In genomic region chr16:25950586-25951201, GRCh38 we compare ENCODE assay signal across 1 cellular context.
TF ChIP-seq lines count a peak whose summit lies in the region.

No MANE protein-coding gene starts in this region.

TF ChIP-seq in WTC11, 78 proteins besides CTCF, POLR2A, EP300 and RAD21 (continued from another document):
- no peak for TF ChIP-seq ESRRA (CRISPR knock-in tag; IDR thresholded peaks at IDR 0.05; ENCODE audit: borderline replicate concordance)
- no peak for TF ChIP-seq KAT7 (CRISPR knock-in tag; IDR thresholded peaks at IDR 0.05; ENCODE audit: borderline replicate concordance)
- TF ChIP-seq ZNF232 (CRISPR knock-in tag; IDR thresholded peaks at IDR 0.05): 0 out of 2 replicates have a peak, but pooled peaks have one; percentile 13
- 0 out of 2 replicates have a peak, but pooled peaks have one; percentile 70 for TF ChIP-seq MXD4 (CRISPR knock-in tag; IDR thresholded peaks at IDR 0.05; ENCODE audit: borderline replicate concordance)
- TF ChIP-seq TEAD1 (CRISPR knock-in tag; IDR thresholded peaks at IDR 0.05): peak; percentile 21
- TF ChIP-seq, protein P1, sequence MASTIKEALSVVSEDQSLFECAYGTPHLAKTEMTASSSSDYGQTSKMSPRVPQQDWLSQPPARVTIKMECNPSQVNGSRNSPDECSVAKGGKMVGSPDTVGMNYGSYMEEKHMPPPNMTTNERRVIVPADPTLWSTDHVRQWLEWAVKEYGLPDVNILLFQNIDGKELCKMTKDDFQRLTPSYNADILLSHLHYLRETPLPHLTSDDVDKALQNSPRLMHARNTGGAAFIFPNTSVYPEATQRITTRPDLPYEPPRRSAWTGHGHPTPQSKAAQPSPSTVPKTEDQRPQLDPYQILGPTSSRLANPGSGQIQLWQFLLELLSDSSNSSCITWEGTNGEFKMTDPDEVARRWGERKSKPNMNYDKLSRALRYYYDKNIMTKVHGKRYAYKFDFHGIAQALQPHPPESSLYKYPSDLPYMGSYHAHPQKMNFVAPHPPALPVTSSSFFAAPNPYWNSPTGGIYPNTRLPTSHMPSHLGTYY (CRISPR knock-in tag; IDR thresholded peaks at IDR 0.05): peak; percentile 4; the same call in 1 of the 2 replicates
- no peak for TF ChIP-seq TEAD4 (CRISPR knock-in tag; IDR thresholded peaks at IDR 0.05)
- no peak for TF ChIP-seq ZNF121 (CRISPR knock-in tag; IDR thresholded peaks at IDR 0.05)
- peak; percentile 56 for TF ChIP-seq SP1 (CRISPR knock-in tag; conservative IDR thresholded peaks at IDR 0.05)
- TF ChIP-seq USF2 (CRISPR knock-in tag; IDR thresholded peaks at IDR 0.05): peak; percentile 29; the same call in 1 of the 2 replicates
- TF ChIP-seq ZBTB43 (CRISPR knock-in tag; IDR thresholded peaks at IDR 0.05): peak; percentile 64; the same call in 1 of the 2 replicates
- peak; percentile 70 for TF ChIP-seq FOXK1 (CRISPR knock-in tag; IDR thresholded peaks at IDR 0.05)
TF ChIP-seq in WTC11: peak in this region for 18.
